ENCODE assay signal across 13 cellular contexts in genomic region chr20:50126662-50127061, GRCh38. TPM values are rescaled to one million over a fixed set of nuclear protein-coding genes. Genes with fewer than 3 reads are reported as not detected.
DNase-seq lines count a peak whose midpoint lies in the region; ATAC-seq and TF ChIP-seq lines count a peak whose summit lies in the region.
"Had no signal": no experiment of that assay in that cellular context is flagged by ENCODE, and none has a peak within 500 bp of the region (broad histone marks: within the 10 kb centered on the region; RNA-seq: fewer than 3 reads in every experiment).

No MANE protein-coding gene starts in this region.

- intact Hi-C loops in MCF 10A (cut with micrococcal nuclease) (no loop called here), breast epithelium (cut with DNase I; ENCODE audit: low total_unique reads) (no loop called here)
- intact Hi-C loops in activated CD8-positive, alpha-beta T cell treated with anti-CD3 and anti-CD28 coated beads for 36 hours (cut with micrococcal nuclease) = no loop called here

- H3K4me3 ChIP-seq in breast epithelium (no peak overlapping the region), subcutaneous abdominal adipose tissue (ENCODE audit: low read depth in 1 of 5, low read length in 5 of 5) (peak overlapping the region in 1 of 5 donors; percentile 6)
- H3K4me3 ChIP-seq: BLaER1 treated with 17β-estradiol and CSF1 and Interleukin-3, amounts not matched to agents 10 nM and 100 nM; testis had no signal

- H3K27me3 Mint-ChIP-seq in MCF 10A (ENCODE audit: insufficient read depth, unreplicated experiment) = no peaks in the 10 kb centered on the region
- no peaks in the 10 kb centered on the region for H3K27me3 Mint-ChIP-seq in activated CD8-positive, alpha-beta T cell treated with anti-CD3 and anti-CD28 coated beads for 36 hours

- peaks cover 92% of the 10 kb centered on the region for H3K36me3 Mint-ChIP-seq in MCF 10A (ENCODE audit: insufficient read depth, unreplicated experiment)
- H3K36me3 Mint-ChIP-seq in activated CD8-positive, alpha-beta T cell treated with anti-CD3 and anti-CD28 coated beads for 36 hours (ENCODE audit: low read depth) = peaks cover 25% of the 10 kb centered on the region

- no peak overlapping the region for H3K4me3 Mint-ChIP-seq in MCF 10A (ENCODE audit: unreplicated experiment)
- H3K4me3 Mint-ChIP-seq in activated CD8-positive, alpha-beta T cell treated with anti-CD3 and anti-CD28 coated beads for 36 hours = no peak overlapping the region

- no peak for TF ChIP-seq POLR2A in breast epithelium (IDR thresholded peaks at IDR 0.05)

- BruUV-seq in MCF 10A (replicated peaks; lab: Mats Ljungman, UMichigan) = no TSS peak

- POLR2A ChIA-PET in MCF 10A (lab: Yijun Ruan, JAX) = interaction anchor here (1.0 to 2.4 kb wide), 6 partner anchors 8 to 43 kb away, joined by 3 to 5 read pairs (median 4); no protein-coding TSS in a partner anchor
- POLR2A ChIA-PET in activated CD8-positive, alpha-beta T cell treated with anti-CD3 and anti-CD28 coated beads for 36 hours (lab: Charles Lee) = interaction anchor here (1.0 kb wide), 1 partner anchor 31 kb away, joined by 5 read pairs; no protein-coding TSS in a partner anchor

- no peaks in the 10 kb centered on the region for H3K9me3 Mint-ChIP-seq in MCF 10A (ENCODE audit: unreplicated experiment)
- no peaks in the 10 kb centered on the region for H3K9me3 Mint-ChIP-seq in activated CD8-positive, alpha-beta T cell treated with anti-CD3 and anti-CD28 coated beads for 36 hours

- TF ChIP-seq CTCF in MCF 10A (IDR thresholded peaks at IDR 0.05; ENCODE audit: unreplicated experiment) (no peak), breast epithelium (IDR thresholded peaks at IDR 0.05) (no peak)
- TF ChIP-seq CTCF in activated CD8-positive, alpha-beta T cell treated with anti-CD3 and anti-CD28 coated beads for 36 hours (IDR thresholded peaks at IDR 0.05) = no peak

- DNase-seq in MCF 10A (ENCODE audit: unreplicated experiment) (no peak), breast epithelium (ENCODE audit: low spot score in 2 of 2) (no peak), left lobe of liver (ENCODE audit: low spot score) (peak; percentile 95), mesenteric fat pad (ENCODE audit: low spot score) (no peak)
- DNase-seq in activated CD8-positive, alpha-beta T cell treated with anti-CD3 and anti-CD28 coated beads for 36 hours = no peak
- no peak for DNase-seq in effector CD4-positive, alpha-beta T cell
- DNase-seq: activated T-cell treated with anti-CD3 and anti-CD28 coated beads, Interleukin-2, amount 50 U/mL, for 48 hours; glutamatergic neuron; stimulated activated CD4-positive, alpha-beta T cell treated with anti-CD3 and anti-CD28 coated beads, Interleukin-1b, Interleukin-23, amount 100 ng/mL, for 48 hours; testis had no signal

- no peaks in the 10 kb centered on the region for H3K27me3 ChIP-seq in breast epithelium
- no peaks in the 10 kb centered on the region for H3K27me3 ChIP-seq in subcutaneous abdominal adipose tissue (ENCODE audit: control insufficient read depth in 5 of 5, insufficient read depth in 4 of 5, low read length in 5 of 5)
- H3K27me3 ChIP-seq: BLaER1 treated with 17β-estradiol and CSF1 and Interleukin-3, amounts not matched to agents 10 nM and 100 nM; testis had no signal

- H3K4me1 Mint-ChIP-seq in MCF 10A (ENCODE audit: insufficient read depth, unreplicated experiment) = peaks cover 6% of the 10 kb centered on the region
- H3K4me1 Mint-ChIP-seq in activated CD8-positive, alpha-beta T cell treated with anti-CD3 and anti-CD28 coated beads for 36 hours (ENCODE audit: low read depth) = no peaks in the 10 kb centered on the region

- H3K27ac Mint-ChIP-seq in MCF 10A (ENCODE audit: low read depth, unreplicated experiment) = peak overlapping the region; percentile 36
- peak overlapping the region; percentile 13 for H3K27ac Mint-ChIP-seq in activated CD8-positive, alpha-beta T cell treated with anti-CD3 and anti-CD28 coated beads for 36 hours

- peaks cover 4% of the 10 kb centered on the region for H3K36me3 ChIP-seq in breast epithelium
- peaks cover 3 to 79% (median 67%) of the 10 kb centered on the region in 5 donors for H3K36me3 ChIP-seq in subcutaneous abdominal adipose tissue (ENCODE audit: control insufficient read depth in 5 of 5, insufficient read depth in 5 of 5, low read length in 5 of 5)

- H3K9ac ChIP-seq in subcutaneous abdominal adipose tissue (ENCODE audit: low read length in 5 of 5) = peak overlapping the region in 3 of 5 donors; percentile 11 to 41 (median 28)

- no peak for ATAC-seq in activated CD8-positive, alpha-beta T cell treated with anti-CD3 and anti-CD28 coated beads for 36 hours
- ATAC-seq in left lobe of liver = peak; percentile 95
- ATAC-seq in GM21825 (IDR thresholded peaks at IDR 0.05; ENCODE audit: unreplicated experiment) = no peak

- no peaks in the 10 kb centered on the region for H3K4me1 ChIP-seq in breast epithelium
- peaks cover 2 to 36% (median 31%) of the 10 kb centered on the region in 5 donors for H3K4me1 ChIP-seq in subcutaneous abdominal adipose tissue (ENCODE audit: control insufficient read depth in 5 of 5, insufficient read depth in 5 of 5, low read length in 5 of 5)
- H3K4me1 ChIP-seq: BLaER1 treated with 17β-estradiol and CSF1 and Interleukin-3, amounts not matched to agents 10 nM and 100 nM had no signal

- CTCF ChIA-PET in MCF 10A (lab: Yijun Ruan, JAX) = interaction anchor here (0.6 to 20.7 kb wide), 8 partner anchors 11 to 339 kb away, joined by 3 to 408 read pairs (median 4); partner anchors contain the start of gene PEDS1
- CTCF ChIA-PET in activated CD8-positive, alpha-beta T cell treated with anti-CD3 and anti-CD28 coated beads for 36 hours (lab: Charles Lee) = interaction anchor here (1.5 to 1.9 kb wide), 3 partner anchors 22 to 42 kb away, joined by 3 to 4 read pairs (median 4); no protein-coding TSS in a partner anchor

- H3K27ac ChIP-seq in breast epithelium (no peak overlapping the region), subcutaneous abdominal adipose tissue (ENCODE audit: low read depth, low read length) (peak overlapping the region; percentile 51)
- H3K27ac ChIP-seq: BLaER1 treated with 17β-estradiol and CSF1 and Interleukin-3, amounts not matched to agents 10 nM and 100 nM; testis had no signal

- H3K9me3 ChIP-seq in breast epithelium (no peaks in the 10 kb centered on the region), subcutaneous abdominal adipose tissue (ENCODE audit: control insufficient read depth in 5 of 5, low read length in 5 of 5) (no peaks in the 10 kb centered on the region)
- H3K9me3 ChIP-seq: BLaER1 treated with 17β-estradiol and CSF1 and Interleukin-3, amounts not matched to agents 10 nM and 100 nM; testis had no signal

RNA-seq across cellular contexts. Expression of gene UBE2V1, which starts 13.7 kb away (rescaled TPM):
- total RNA-seq in MCF 10A (2022) (99.5 and 110 TPM in 2 replicates), breast epithelium (10 to 100 TPM; 63.8 to 81.6 (median 79.9) TPM), left lobe of liver (30.9 TPM), mesenteric fat pad (89.0 TPM)
- total RNA-seq in activated CD8-positive, alpha-beta T cell treated with anti-CD3 and anti-CD28 coated beads for 36 hours = 100 to 1,000 TPM; 112 to 151 TPM

RNA-seq across cellular contexts. Expression of gene PEDS1, which starts 26.9 kb away (rescaled TPM):
- 26.0 and 30.5 TPM in 2 replicates for total RNA-seq in MCF 10A (2022)
- 10 to 100 TPM; 12.9 to 29.4 (median 18.0) TPM for total RNA-seq in breast epithelium
- total RNA-seq in activated CD8-positive, alpha-beta T cell treated with anti-CD3 and anti-CD28 coated beads for 36 hours = 10 to 100 TPM; 16.0 to 17.3 TPM
- 9.1 TPM for total RNA-seq in left lobe of liver
- total RNA-seq in mesenteric fat pad = 44.1 TPM
